ENCODE assay signal across 22 cellular contexts in the genomic region with DNA sequence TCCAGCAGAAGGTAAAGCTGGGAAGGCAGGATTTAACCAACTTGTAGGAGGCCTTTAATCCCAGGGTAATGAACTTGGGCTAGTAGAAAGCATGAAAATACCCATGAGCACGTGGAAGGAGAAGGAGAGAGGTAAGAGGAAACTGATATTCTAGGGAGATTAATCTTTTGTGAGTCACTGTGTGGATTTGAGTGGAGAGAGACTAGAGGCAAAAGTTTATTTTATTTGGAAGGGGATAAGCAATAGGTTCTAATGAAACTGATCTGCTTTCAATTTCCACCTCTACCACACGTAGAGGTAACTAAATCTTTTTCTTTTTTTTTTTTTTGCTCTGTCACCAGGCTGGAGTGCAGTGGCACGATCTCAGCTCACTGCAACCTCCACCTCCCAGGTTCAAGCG. TPM values are rescaled to one million over a fixed set of nuclear protein-coding genes. Genes with fewer than 3 reads are reported as not detected.
"Had no signal": no experiment of that assay in that cellular context is flagged by ENCODE, and none has a peak within 500 bp of the region (broad histone marks: within the 10 kb centered on the region; RNA-seq: fewer than 3 reads in every experiment).

No MANE protein-coding gene starts in this region.

- DNase-seq: colonic mucosa; cortex of kidney; effector CD8-positive, alpha-beta T cell; effector memory CD8-positive, alpha-beta T cell; endodermal cell; erythroblast; esophagus squamous epithelium; foreskin keratinocyte; heart left ventricle; hypothalamus; immature natural killer cell; left cardiac atrium; left lung; left ventricle myocardium superior; lower lobe of right lung; mesenchymal stem cell; mucosa of descending colon; naive B cell had no signal

- H3K27ac ChIP-seq: colonic mucosa, epithelial cell of prostate, esophagus squamous epithelium, foreskin keratinocyte, gastroesophageal sphincter, heart left ventricle, hepatocyte, left lung, lower lobe of right lung had no signal

- H3K4me2 ChIP-seq: hepatocyte had no signal

- ATAC-seq: effector memory CD8-positive, alpha-beta T cell; esophagus mucosa; gastroesophageal sphincter; heart left ventricle; left cardiac atrium; left lung; lower lobe of right lung; mucosa of descending colon had no signal

- H2AFZ ChIP-seq: hepatocyte had no signal

- H3K27me3 ChIP-seq: colonic mucosa, esophagus squamous epithelium, foreskin keratinocyte, gastroesophageal sphincter, heart left ventricle, hepatocyte, left lung had no signal

- H3K9me3 ChIP-seq: colonic mucosa, esophagus squamous epithelium, gastroesophageal sphincter, heart left ventricle, left lung, lower lobe of right lung, mucosa of descending colon had no signal

- H3K4me1 ChIP-seq: colonic mucosa, esophagus squamous epithelium, foreskin keratinocyte, gastroesophageal sphincter, left lung, lower lobe of right lung had no signal

- H3K4me3 ChIP-seq: colonic mucosa, esophagus squamous epithelium, gastroesophageal sphincter, heart left ventricle, hepatocyte, left lung, lower lobe of right lung, mucosa of descending colon had no signal

RNA-seq across cellular contexts. Expression of gene PTPN21, which starts 52.1 kb away (rescaled TPM):
- polyA plus RNA-seq: immature natural killer cell had no signal
